Comparison of ENCODE assay signal across 10 cellular contexts in the genomic region with DNA sequence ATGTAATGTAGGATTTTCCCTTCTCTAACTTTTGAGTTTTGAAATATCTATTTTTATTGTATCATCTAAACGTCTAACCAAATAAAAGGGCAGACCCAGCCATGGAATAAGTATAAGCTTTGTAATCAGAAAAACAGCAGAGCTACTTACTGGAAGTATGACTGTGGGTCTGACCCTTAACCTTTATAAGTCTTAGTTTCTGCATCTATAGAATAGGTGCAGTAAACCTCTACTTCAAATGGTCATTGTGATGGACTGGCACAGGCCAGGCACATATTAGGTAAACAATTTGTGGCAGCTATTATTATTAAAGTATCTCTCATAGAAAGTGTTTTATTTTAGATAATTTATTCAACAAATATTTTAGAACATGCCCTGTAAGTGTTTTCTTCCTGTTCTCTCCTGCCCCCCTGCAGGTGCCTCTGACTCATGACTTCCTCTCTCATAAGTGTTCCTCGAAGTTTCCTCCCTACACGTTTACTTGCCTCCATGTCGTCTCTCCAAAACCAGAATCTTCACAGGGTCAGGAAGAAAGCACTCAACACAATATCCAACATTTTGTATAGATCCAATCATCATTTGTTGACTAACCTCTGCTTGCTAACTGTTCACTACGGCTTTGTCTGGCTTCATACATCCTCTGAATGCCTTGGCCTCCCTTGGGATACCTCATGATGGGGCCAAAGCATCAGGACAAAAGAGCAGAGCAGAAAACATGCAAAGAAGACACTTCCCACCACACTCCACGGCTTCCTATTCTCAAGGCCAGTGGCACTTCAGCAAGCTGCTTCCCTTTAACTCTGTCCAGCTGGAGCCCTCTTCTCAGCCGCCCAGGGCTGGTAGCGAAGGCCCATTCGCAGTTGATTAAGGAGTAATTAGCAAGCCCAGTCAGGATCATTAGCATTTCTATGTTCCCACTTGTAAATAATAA.
DNase-seq lines count a peak whose midpoint lies in the region; ATAC-seq, FAIRE-seq and TF ChIP-seq lines count a peak whose summit lies in the region.
"Had no signal": no experiment of that assay in that cellular context is flagged by ENCODE, and none has a peak within 500 bp of the region (broad histone marks: within the 10 kb centered on the region; RNA-seq: fewer than 3 reads in every experiment).

No MANE protein-coding gene starts in this region.

- H3K9ac ChIP-seq in astrocyte (ENCODE audit: low read length): no peak overlapping the region

- ATAC-seq in HG02623 (IDR thresholded peaks at IDR 0.05; ENCODE audit: unreplicated experiment): no peak
- ATAC-seq in HG03097 (IDR thresholded peaks at IDR 0.05; ENCODE audit: low FRiP score, unreplicated experiment): no peak

- intact Hi-C loops in spleen (cut with DNase I; ENCODE audit: low total_unique reads): no loop called here

- H3K4me2 ChIP-seq in astrocyte (ENCODE audit: low read length): no peak overlapping the region

- TF ChIP-seq CTCF in astrocyte (IDR thresholded peaks at IDR 0.05; ENCODE audit: insufficient read depth, low read depth, low read length): no peak
- TF ChIP-seq CTCF in spleen (IDR thresholded peaks at IDR 0.05 in 8 of 11, conservative IDR thresholded peaks at IDR 0.05 in 3 of 11): peak in 4 of 11 experiments; percentile 15 to 23 (median 18)

- FAIRE-seq in astrocyte (lab: Jason Lieb, UNC): no peak
- FAIRE-seq: TTC549 had no signal

- DNase-seq in activated CD4-positive, alpha-beta T cell treated with anti-CD3 and anti-CD28 coated beads for 4 hours: peak; percentile 37 to 40
- no peak for DNase-seq in activated CD4-positive, alpha-beta T cell treated with anti-CD3 and anti-CD28 coated beads, Interleukin-2, amount 50 U/mL, for 1 hour
- peak; percentile 53 for DNase-seq in NCI-H1105 (lab: John Stamatoyannopoulos, UW)
- DNase-seq in astrocyte (ENCODE audit: low read depth): no peak
- DNase-seq in spleen: no peak
- no peak for DNase-seq in cerebellar cortex (ENCODE audit: low spot score)

- no peak overlapping the region for H3K27ac ChIP-seq in astrocyte (ENCODE audit: low read depth, low read length)
- peak overlapping the region in 6 of 8 donors; percentile 41 to 70 (median 54) for H3K27ac ChIP-seq in spleen

- H3K36me3 Mint-ChIP-seq in astrocyte (ENCODE audit: low read depth, unreplicated experiment): no peaks in the 10 kb centered on the region

- H3K79me2 ChIP-seq in astrocyte (ENCODE audit: insufficient read depth, low read length): no peaks in the 10 kb centered on the region

- no peaks in the 10 kb centered on the region for H3K4me1 ChIP-seq in astrocyte (ENCODE audit: insufficient read depth, low read length)
- peaks cover 17 to 33% (median 24%) of the 10 kb centered on the region in 6 donors for H3K4me1 ChIP-seq in spleen

- no peaks in the 10 kb centered on the region for H3K27me3 ChIP-seq in astrocyte (ENCODE audit: insufficient read depth, low read length)
- H3K27me3 ChIP-seq in spleen (replicated peaks in 1 of 7): no peaks in the 10 kb centered on the region

- WGBS in spleen, 5 donors: 34 to 50% (median 40%) methylated on average over 9 of the region's 9 CpGs

- no peak overlapping the region for H3K4me3 ChIP-seq in astrocyte (ENCODE audit: insufficient read depth, low read depth, low read length)
- H3K4me3 ChIP-seq in spleen: no peak overlapping the region
- H3K4me3 ChIP-seq: skin epidermis had no signal

- H4K20me1 ChIP-seq in astrocyte (ENCODE audit: insufficient read depth, low read length): no peaks in the 10 kb centered on the region

- H3K9me3 ChIP-seq in astrocyte (ENCODE audit: insufficient read depth, low read depth, low read length) (no peaks in the 10 kb centered on the region), spleen (no peaks in the 10 kb centered on the region)

- no peak for TF ChIP-seq POLR2A in spleen (IDR thresholded peaks at IDR 0.05)

- peaks cover 4% of the 10 kb centered on the region for H3K27me3 Mint-ChIP-seq in astrocyte (ENCODE audit: low read depth, unreplicated experiment)

- no peaks in the 10 kb centered on the region for H3K9me3 Mint-ChIP-seq in astrocyte (ENCODE audit: unreplicated experiment)

- peaks cover 10% of the 10 kb centered on the region for H3K4me1 Mint-ChIP-seq in astrocyte (ENCODE audit: low read depth, unreplicated experiment)

- no peak overlapping the region for H3K4me3 Mint-ChIP-seq in astrocyte (ENCODE audit: unreplicated experiment)

- H3K36me3 ChIP-seq in astrocyte (ENCODE audit: insufficient read depth, low read length): no peaks in the 10 kb centered on the region
- H3K36me3 ChIP-seq in spleen: no peaks in the 10 kb centered on the region

- H2AFZ ChIP-seq in astrocyte (ENCODE audit: low read depth, low read length): peak overlapping the region; percentile 12

- no peak overlapping the region for H3K27ac Mint-ChIP-seq in astrocyte (ENCODE audit: unreplicated experiment)

Comparison
In these comparisons a context has a peak if more than half of its experiments do, and no peak if none do; other contexts are left out.
1. DNase-seq: peak in activated CD4-positive, alpha-beta T cell treated with anti-CD3 and anti-CD28 coated beads for 4 hours (2 of 2) and NCI-H1105 (single experiment); none in activated CD4-positive, alpha-beta T cell treated with anti-CD3 and anti-CD28 coated beads, Interleukin-2, amount 50 U/mL, for 1 hour (single experiment), astrocyte (single experiment), spleen (single experiment) and cerebellar cortex (single experiment).